8 cellular contexts compared by ENCODE assay signal in the genomic region with DNA sequence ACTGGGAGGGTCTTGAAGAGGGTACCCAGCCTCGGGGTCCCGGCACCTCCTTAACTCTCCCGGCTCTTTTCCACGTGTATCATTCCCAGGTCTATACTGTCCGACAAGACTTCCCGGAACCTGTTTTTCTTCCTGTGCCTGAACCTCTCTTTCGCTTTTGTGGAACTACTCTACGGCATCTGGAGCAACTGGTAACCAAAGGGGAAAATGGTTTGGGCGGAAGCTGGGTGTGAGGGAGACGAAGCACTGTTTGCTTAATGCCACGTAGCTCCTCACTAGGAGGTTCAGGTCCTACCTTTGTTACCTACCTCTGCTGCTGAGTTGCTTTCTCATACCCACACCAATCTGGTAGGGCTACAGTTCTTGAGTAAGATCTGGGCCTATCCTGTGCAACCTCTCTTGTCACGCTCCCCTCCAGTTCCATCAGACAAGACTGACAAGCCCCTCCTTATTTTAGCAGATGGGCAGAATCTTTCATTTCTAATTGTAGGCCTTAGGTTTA. TPM values are rescaled to one million over a fixed set of nuclear protein-coding genes. Genes with fewer than 3 reads are reported as not detected.
DNase-seq lines count a peak whose midpoint lies in the region; ATAC-seq and TF ChIP-seq lines count a peak whose summit lies in the region.

No MANE protein-coding gene starts in this region.

- peak overlapping the region; percentile 78 for H3K4me3 ChIP-seq in Jurkat, Clone E6-1 (ENCODE audit: low read length)
- H3K4me3 ChIP-seq in adrenal gland: peak overlapping the region; percentile 38 to 79 (median 74)
- peak overlapping the region; percentile 91 for H3K4me3 ChIP-seq in iPS-11a (ENCODE audit: low read depth, low read length)
- peak overlapping the region; percentile 84 for H3K4me3 ChIP-seq in smooth muscle cell

- TF ChIP-seq POLR2A in adrenal gland (IDR thresholded peaks at IDR 0.05): no peak

- no peak overlapping the region for H2AFZ ChIP-seq in smooth muscle cell (ENCODE audit: low read depth)

- no peaks in the 10 kb centered on the region for H3F3A ChIP-seq in smooth muscle cell (ENCODE audit: low read depth)

- peaks cover 0 to 6% of the 10 kb centered on the region in 2 donors for H3K36me3 ChIP-seq in adrenal gland (replicated peaks in 1 of 2)
- H3K36me3 ChIP-seq in smooth muscle cell (ENCODE audit: low read depth): peaks cover 10% of the 10 kb centered on the region

- TF ChIP-seq CTCF in adrenal gland (IDR thresholded peaks at IDR 0.05) (no peak), smooth muscle cell (IDR thresholded peaks at IDR 0.05; ENCODE audit: borderline replicate concordance, insufficient read depth, poor library complexity, severe bottlenecking) (no peak)

- H3K4me2 ChIP-seq in smooth muscle cell: peak overlapping the region; percentile 91

- H3K9me3 ChIP-seq in adrenal gland (replicated peaks in 1 of 3) (no peaks in the 10 kb centered on the region), smooth muscle cell (replicated peaks; ENCODE audit: low read depth) (no peaks in the 10 kb centered on the region)

- intact Hi-C loops in adrenal gland (cut with DNase I): no loop called here

- no peaks in the 10 kb centered on the region for H3K27me3 ChIP-seq in adrenal gland
- no peaks in the 10 kb centered on the region for H3K27me3 ChIP-seq in smooth muscle cell (ENCODE audit: low read depth)

- peaks cover 25% of the 10 kb centered on the region for H4K20me1 ChIP-seq in smooth muscle cell (ENCODE audit: low read depth)

- peaks cover 80% of the 10 kb centered on the region for H3K79me2 ChIP-seq in smooth muscle cell (ENCODE audit: low read depth)

- H3K27ac ChIP-seq in adrenal gland (peak overlapping the region; percentile 88 to 97 (median 92)), smooth muscle cell (ENCODE audit: low read depth) (peak overlapping the region; percentile 99)

- H3K9ac ChIP-seq in smooth muscle cell (ENCODE audit: low read depth): peak overlapping the region; percentile 98

- H3K4me1 ChIP-seq in adrenal gland (replicated peaks in 1 of 2) (peaks cover 20 to 35% of the 10 kb centered on the region in 2 donors), smooth muscle cell (ENCODE audit: low read depth) (peaks cover 16% of the 10 kb centered on the region)

- peak; percentile 44 for ATAC-seq in GM21576 (IDR thresholded peaks at IDR 0.05; ENCODE audit: unreplicated experiment)

- 1 to 10% (median 1%) methylated on average over 6 to 12 of the region's 12 CpGs for WGBS in adrenal gland, 4 donors
- WGBS in smooth muscle cell (ENCODE audit: low lambda C conversion rate): 2% methylated on average over 12 of the region's 12 CpGs

- peak; percentile 39 for DNase-seq in GF-D8 (lab: John Stamatoyannopoulos, UW)
- DNase-seq in Jurkat, Clone E6-1 (ENCODE audit: low read depth, low spot score): peak; percentile 69
- peak; percentile 48 for DNase-seq in SW480 (ENCODE audit: low spot score)
- DNase-seq in adrenal gland: peak in 5 of 7 donors; percentile 24 to 62 (median 32)
- no peak for DNase-seq in smooth muscle cell (lab: John Stamatoyannopoulos, UW; ENCODE audit: unreplicated experiment)
- DNase-seq in hippocampal formation (lab: John Stamatoyannopoulos, UW): no peak

RNA-seq across cellular contexts. Expression of a gene that starts 0.6 kb away (rescaled TPM):
- polyA plus RNA-seq in Jurkat, Clone E6-1 (2012; ENCODE audit: insufficient read depth, insufficient read length): 3.0 TPM
- 10 to 100 TPM; 21.3 to 79.8 (median 36.1) TPM for total RNA-seq in adrenal gland
- polyA plus RNA-seq in adrenal gland: 10 to 100 TPM in 1 of 3 donors, 1 to 10 TPM in 2; 3.1 to 24.7 (median 4.6) TPM
- total RNA-seq in smooth muscle cell: 59.0 and 76.3 TPM in 2 replicates
- polyA plus RNA-seq in smooth muscle cell: 21.4 and 22.0 TPM in 2 replicates

RNA-seq across cellular contexts. Expression of a gene that starts 1.9 kb away (rescaled TPM):
- polyA plus RNA-seq in Jurkat, Clone E6-1 (2012; ENCODE audit: insufficient read depth, insufficient read length): 12.5 TPM
- total RNA-seq in adrenal gland: 10 to 100 TPM; 20.2 to 42.6 (median 32.0) TPM
- polyA plus RNA-seq in adrenal gland: 10 to 100 TPM; 15.4 to 31.7 (median 25.0) TPM
- total RNA-seq in smooth muscle cell: 54.3 and 62.8 TPM in 2 replicates
- polyA plus RNA-seq in smooth muscle cell: 39.0 and 51.9 TPM in 2 replicates

Comparison
In these comparisons a context has a peak if more than half of its experiments do, and no peak if none do; other contexts are left out.
1. DNase-seq: peak in GF-D8 (single experiment), Jurkat, Clone E6-1 (single experiment), SW480 (single experiment) and adrenal gland (5 of 7); none in smooth muscle cell (single experiment) and hippocampal formation (0 of 2).
2. Peak in every context shown above with its lines, with median percentiles within 50 percentile points of each other: H3K4me3 ChIP-seq.